Comparison of ENCODE assay signal across 13 cellular contexts in the genomic region with DNA sequence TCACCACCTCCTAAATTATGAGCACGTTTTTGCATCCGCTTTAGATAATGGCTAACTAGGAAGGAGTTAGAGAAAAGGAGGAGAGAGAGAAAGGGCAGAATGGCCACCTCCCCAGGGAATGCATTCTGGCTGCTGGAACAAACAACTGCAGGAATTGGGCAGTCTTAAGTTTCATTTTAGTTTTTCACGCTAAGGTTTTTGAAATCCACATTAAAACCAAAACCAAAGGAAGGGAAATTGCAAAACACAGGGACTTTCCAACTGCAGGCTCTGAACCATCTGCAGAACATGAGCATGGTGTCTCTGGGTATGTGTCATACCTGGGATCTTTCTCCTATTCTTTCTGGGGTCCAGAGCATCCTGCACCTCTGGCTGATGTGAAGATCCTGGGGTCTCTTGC. TPM values are rescaled to one million over a fixed set of nuclear protein-coding genes. Genes with fewer than 3 reads are reported as not detected.
A peak's percentile ranks its signal among the peaks of the same experiment; 100 is the strongest.
DNase-seq lines count a peak whose midpoint lies in the region; ATAC-seq and TF ChIP-seq lines count a peak whose summit lies in the region.
"Had no signal": no experiment of that assay in that cellular context is flagged by ENCODE, and none has a peak within 500 bp of the region (broad histone marks: within the 10 kb centered on the region; RNA-seq: fewer than 3 reads in every experiment).

No MANE protein-coding gene starts in this region.

- peaks cover 17% of the 10 kb centered on the region for H3K27me3 Mint-ChIP-seq in T-helper 1 cell treated with Interleukin-12 subunit alpha and Interleukin-12 subunit beta and Interleukin-4 antibody, amounts not matched to agents 30 μg/mL and 1 μg/mL, for 36 hours (ENCODE audit: low read depth)
- H3K27me3 Mint-ChIP-seq in activated T-cell treated with anti-CD3 and anti-CD28 coated beads, Interleukin-2, amount 50 U/mL, for 24 hours, result peaks cover 37% of the 10 kb centered on the region

- no peaks in the 10 kb centered on the region for H3K27me3 ChIP-seq in gastrocnemius medialis
- peaks cover 3% of the 10 kb centered on the region; the same call in 1 of the 2 replicates for H3K27me3 ChIP-seq in SJCRH30

- H3K9me3 ChIP-seq in gastrocnemius medialis, result no peaks in the 10 kb centered on the region
- H3K9me3 ChIP-seq in SJCRH30 (replicated peaks), result no peaks in the 10 kb centered on the region

- H3K4me1 ChIP-seq in gastrocnemius medialis (peaks cover 5 to 18% of the 10 kb centered on the region in 2 donors), SJCRH30 (no peaks in the 10 kb centered on the region)

- in situ Hi-C loops in gastrocnemius medialis (cut with MboI; ENCODE audit: low sequenced_read_pairs in 4 of 4), result loop anchor here in 2 of 4 donors (10.0 kb wide), 2 partner anchors 102 to 112 kb away; no protein-coding TSS in a partner anchor

- H3K4me3 ChIP-seq in gastrocnemius medialis (no peak overlapping the region), SJCRH30 (no peak overlapping the region)
- H3K4me3 ChIP-seq: skin epidermis had no signal

- H3K9me3 Mint-ChIP-seq in T-helper 1 cell treated with Interleukin-12 subunit alpha and Interleukin-12 subunit beta and Interleukin-4 antibody, amounts not matched to agents 30 μg/mL and 1 μg/mL, for 36 hours, result no peaks in the 10 kb centered on the region
- H3K9me3 Mint-ChIP-seq in activated T-cell treated with anti-CD3 and anti-CD28 coated beads, Interleukin-2, amount 50 U/mL, for 24 hours, result no peaks in the 10 kb centered on the region
- H3K9me3 Mint-ChIP-seq: activated T-cell treated with anti-CD3 and anti-CD28 coated beads, Interleukin-2, amount 50 U/mL, for 72 hours had no signal

- H3K36me3 ChIP-seq in gastrocnemius medialis (no peaks in the 10 kb centered on the region), SJCRH30 (no peaks in the 10 kb centered on the region)

- TF ChIP-seq POLR2A in gastrocnemius medialis (IDR thresholded peaks at IDR 0.05), result no peak

- DNase-seq in GM03348 (ENCODE audit: low spot score), result peak; percentile 45
- DNase-seq in Right ventricle myocardium superior, result peak; percentile 46
- peak; percentile 8 to 22 for DNase-seq in gastrocnemius medialis
- no peak for DNase-seq in NCI-H1417 (lab: John Stamatoyannopoulos, UW)
- DNase-seq in activated T-cell treated with anti-CD3 and anti-CD28 coated beads, Interleukin-2, amount 50 U/mL, for 24 hours, result no peak
- DNase-seq in SJCRH30, result no peak
- DNase-seq: activated CD4-positive, alpha-beta T cell treated with anti-CD3 and anti-CD28 coated beads for 1 hour; activated T-cell treated with anti-CD3 and anti-CD28 coated beads, Interleukin-2, amount 50 U/mL, for 72 hours; cortex of kidney; NCI-H1092 treated with DMSO at 0.1 percent for 48 hours had no signal

- peak overlapping the region in 3 of 4 donors; percentile 16 to 42 (median 38) for H3K27ac ChIP-seq in gastrocnemius medialis
- no peak overlapping the region for H3K27ac ChIP-seq in SJCRH30

- H3K4me3 Mint-ChIP-seq in T-helper 1 cell treated with Interleukin-12 subunit alpha and Interleukin-12 subunit beta and Interleukin-4 antibody, amounts not matched to agents 30 μg/mL and 1 μg/mL, for 36 hours, result peak overlapping the region; percentile 38
- no peak overlapping the region for H3K4me3 Mint-ChIP-seq in activated T-cell treated with anti-CD3 and anti-CD28 coated beads, Interleukin-2, amount 50 U/mL, for 24 hours
- H3K4me3 Mint-ChIP-seq: activated T-cell treated with anti-CD3 and anti-CD28 coated beads, Interleukin-2, amount 50 U/mL, for 72 hours had no signal

- intact Hi-C loops in Right ventricle myocardium superior (cut with DNase I) (no loop called here), gastrocnemius medialis (cut with DNase I; ENCODE audit: low total_unique reads) (loop anchor here (2.0 kb wide), 1 partner anchor 54 kb away; no protein-coding TSS in a partner anchor)

- peak overlapping the region; percentile 32 for H3K27ac Mint-ChIP-seq in T-helper 1 cell treated with Interleukin-12 subunit alpha and Interleukin-12 subunit beta and Interleukin-4 antibody, amounts not matched to agents 30 μg/mL and 1 μg/mL, for 36 hours
- H3K27ac Mint-ChIP-seq in activated T-cell treated with anti-CD3 and anti-CD28 coated beads, Interleukin-2, amount 50 U/mL, for 24 hours, result no peak overlapping the region
- H3K27ac Mint-ChIP-seq: activated T-cell treated with anti-CD3 and anti-CD28 coated beads, Interleukin-2, amount 50 U/mL, for 72 hours had no signal

- H3K36me3 Mint-ChIP-seq in T-helper 1 cell treated with Interleukin-12 subunit alpha and Interleukin-12 subunit beta and Interleukin-4 antibody, amounts not matched to agents 30 μg/mL and 1 μg/mL, for 36 hours (ENCODE audit: low read depth), result no peaks in the 10 kb centered on the region
- no peaks in the 10 kb centered on the region for H3K36me3 Mint-ChIP-seq in activated T-cell treated with anti-CD3 and anti-CD28 coated beads, Interleukin-2, amount 50 U/mL, for 24 hours (ENCODE audit: low read depth)

- H3K4me1 Mint-ChIP-seq in T-helper 1 cell treated with Interleukin-12 subunit alpha and Interleukin-12 subunit beta and Interleukin-4 antibody, amounts not matched to agents 30 μg/mL and 1 μg/mL, for 36 hours (ENCODE audit: low read depth), result peaks cover 38% of the 10 kb centered on the region
- H3K4me1 Mint-ChIP-seq in activated T-cell treated with anti-CD3 and anti-CD28 coated beads, Interleukin-2, amount 50 U/mL, for 24 hours (ENCODE audit: low read depth), result peaks cover 2% of the 10 kb centered on the region

- TF ChIP-seq CTCF in gastrocnemius medialis (IDR thresholded peaks at IDR 0.05 in 4 of 5, conservative IDR thresholded peaks at IDR 0.05 in 1 of 5), result no peak

- ATAC-seq in Right ventricle myocardium superior (ENCODE audit: poor library complexity), result peak; percentile 66
- ATAC-seq in gastrocnemius medialis, result peak; percentile 66 to 67

RNA-seq across cellular contexts. Expression of a gene that starts 12.1 kb away (rescaled TPM):
- not detected for total RNA-seq in Right ventricle myocardium superior
- under 1 TPM in 1 of 4 donors, not detected in 3; 0.61 TPM for total RNA-seq in gastrocnemius medialis
- not detected in 2 replicates for total RNA-seq in SJCRH30 (2014; rRNA removed; shearing (Covaris generic))
- total RNA-seq: activated T-cell treated with anti-CD3 and anti-CD28 coated beads, Interleukin-2, amount 50 U/mL, for 72 hours had no signal

RNA-seq across cellular contexts. Expression of a gene that starts 21.6 kb away (rescaled TPM):
- 4.0 TPM for total RNA-seq in Right ventricle myocardium superior
- total RNA-seq in gastrocnemius medialis, result not detected
- not detected in 2 replicates for total RNA-seq in SJCRH30 (2014; rRNA removed; shearing (Covaris generic))
- total RNA-seq: activated T-cell treated with anti-CD3 and anti-CD28 coated beads, Interleukin-2, amount 50 U/mL, for 72 hours; subcutaneous adipose tissue had no signal

RNA-seq across cellular contexts. Expression of a gene that starts 37.1 kb away (rescaled TPM):
- total RNA-seq in Right ventricle myocardium superior (not detected), gastrocnemius medialis (not detected)
- not detected in 2 replicates for total RNA-seq in SJCRH30 (2014; rRNA removed; shearing (Covaris generic))
- total RNA-seq: activated T-cell treated with anti-CD3 and anti-CD28 coated beads, Interleukin-2, amount 50 U/mL, for 72 hours had no signal

RNA-seq across cellular contexts. Expression of a gene that starts 49.2 kb away (rescaled TPM):
- 1.6 TPM for total RNA-seq in Right ventricle myocardium superior
- total RNA-seq in gastrocnemius medialis, result 1 to 10 TPM in 1 of 4 donors, not detected in 3; 1.5 TPM
- total RNA-seq in SJCRH30 (2014; rRNA removed; shearing (Covaris generic)), result not detected in 2 replicates
- total RNA-seq: activated T-cell treated with anti-CD3 and anti-CD28 coated beads, Interleukin-2, amount 50 U/mL, for 72 hours had no signal

RNA-seq across cellular contexts. Expression of a gene that starts 52.0 kb away (rescaled TPM):
- total RNA-seq in Right ventricle myocardium superior (20.7 TPM), gastrocnemius medialis (1 to 10 TPM; 1.1 to 5.8 (median 4.1) TPM)
- 5.3 and 6.7 TPM in 2 replicates for total RNA-seq in SJCRH30 (2014; rRNA removed; shearing (Covaris generic))

Comparison
In these comparisons a context has a peak if more than half of its experiments do, and no peak if none do; other contexts are left out.
1. DNase-seq: peak in GM03348 (single experiment), Right ventricle myocardium superior (single experiment) and gastrocnemius medialis (2 of 2); none in NCI-H1417 (0 of 3), activated T-cell treated with anti-CD3 and anti-CD28 coated beads, Interleukin-2, amount 50 U/mL, for 24 hours (single experiment) and SJCRH30 (0 of 2).